In the genomic region with DNA sequence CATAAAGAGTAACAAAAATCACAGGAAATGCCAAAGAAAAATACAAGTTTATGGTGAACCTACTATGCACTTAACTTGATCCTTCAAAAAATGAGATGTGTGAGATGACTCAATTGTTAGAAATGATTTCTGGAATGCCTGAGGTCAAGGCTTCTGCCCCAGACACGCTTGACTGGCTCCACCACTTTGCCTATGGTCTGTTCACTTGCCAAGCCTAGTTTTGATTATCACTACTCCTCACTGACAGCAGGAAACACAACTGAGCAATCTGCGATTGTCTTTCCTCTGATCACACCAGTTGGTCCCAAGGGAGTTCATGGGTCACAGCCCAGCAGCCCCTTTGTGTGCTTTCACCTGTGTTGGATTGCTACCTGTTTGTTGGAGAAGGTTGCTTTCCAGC, we compare ENCODE assay signal across 1 cellular context.
TF ChIP-seq lines count a peak whose summit lies in the region.

No MANE protein-coding gene starts in this region.

TF ChIP-seq in H1, 55 proteins besides CTCF, POLR2A, EP300 and RAD21 (continued from another document):
- TF ChIP-seq NANOG (IDR thresholded peaks at IDR 0.05; ENCODE audit: insufficient read depth, low read depth, low read length, poor library complexity, severe bottlenecking) (no peak), USF2 (IDR thresholded peaks at IDR 0.05; ENCODE audit: low read length) (no peak), ZNF274 (IDR thresholded peaks at IDR 0.05; ENCODE audit: borderline replicate concordance, extremely low read depth, low read length) (no peak), SP2 (IDR thresholded peaks at IDR 0.05; ENCODE audit: low read length) (no peak), POLR2AphosphoS5 (IDR thresholded peaks at IDR 0.05; ENCODE audit: low read depth, low read length) (no peak), YY1 (IDR thresholded peaks at IDR 0.05; ENCODE audit: low read depth, low read length) (no peak), BACH1 (IDR thresholded peaks at IDR 0.05; ENCODE audit: low read length) (no peak), MAX (IDR thresholded peaks at IDR 0.05) (no peak), RXRA (IDR thresholded peaks at IDR 0.05; ENCODE audit: insufficient read depth, low read depth, low read length) (no peak), PHF8 (conservative IDR thresholded peaks at IDR 0.05; ENCODE audit: low read depth, low read length) (no peak), BCL11A (IDR thresholded peaks at IDR 0.05; ENCODE audit: low read depth in 2 of 2, low read length in 2 of 2) (no peak), CHD2 (IDR thresholded peaks at IDR 0.05; ENCODE audit: low read length) (no peak), KDM5A (IDR thresholded peaks at IDR 0.05; ENCODE audit: low read length) (no peak), SP4 (IDR thresholded peaks at IDR 0.05; ENCODE audit: low read length) (no peak), RBBP5 (IDR thresholded peaks at IDR 0.05; ENCODE audit: borderline replicate concordance, low read depth, low read length) (no peak), SIRT6 (IDR thresholded peaks at IDR 0.05; ENCODE audit: low read length) (no peak), BRCA1 (IDR thresholded peaks at IDR 0.05; ENCODE audit: low read depth, low read length) (no peak), KDM4A (IDR thresholded peaks at IDR 0.05; ENCODE audit: low read depth, low read length, severe bottlenecking) (no peak)
TF ChIP-seq in H1: peak in this region for 0.
